In the genomic region with DNA sequence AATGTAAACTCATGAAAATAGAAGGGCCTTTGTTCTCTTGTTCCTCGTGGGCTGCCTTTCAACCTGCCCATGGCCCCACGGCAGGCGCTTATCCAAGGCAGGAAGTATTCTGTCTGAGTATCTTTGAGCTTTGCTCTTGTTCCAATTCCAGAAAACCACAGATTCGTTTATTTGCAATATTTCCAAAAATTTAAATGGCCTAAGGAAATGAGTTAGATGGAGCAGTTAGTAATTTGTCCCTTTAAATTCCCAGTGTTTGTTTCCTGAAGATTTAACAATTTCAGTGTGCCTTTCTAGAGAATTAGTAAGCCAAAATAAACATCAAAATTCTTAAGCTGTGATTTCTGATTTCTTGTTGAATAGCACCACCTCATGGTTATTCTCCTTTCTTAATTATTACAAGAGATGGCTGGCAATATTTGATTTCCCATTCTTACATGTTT, we compare ENCODE assay signal across 8 cellular contexts.
DNase-seq lines count a peak whose midpoint lies in the region; ATAC-seq, FAIRE-seq and TF ChIP-seq lines count a peak whose summit lies in the region.

No MANE protein-coding gene starts in this region.

- H3K9ac ChIP-seq in MM.1S (ENCODE audit: low read length): no peak overlapping the region

- H2AFZ ChIP-seq in MM.1S (ENCODE audit: low read length): peak overlapping the region; percentile 26; the same call in 1 of the 2 replicates

- DNase-seq in DMS114 treated with DMSO at 0.1 percent for 48 hours (lab: John Stamatoyannopoulos, UW; ENCODE audit: unreplicated experiment): peak; percentile 45
- peak; percentile 50 for DNase-seq in MM.1S
- peak; percentile 20 for DNase-seq in amniotic stem cell (lab: John Stamatoyannopoulos, UW)
- peak; percentile 17 for DNase-seq in iPS-NIHi7 (ENCODE audit: extremely low spot score)
- peak; percentile 29 for DNase-seq in urothelium cell line (ENCODE audit: low spot score)
- no peak for DNase-seq in NCI-H2107 treated with DMSO at 0.1 percent for 48 hours (lab: John Stamatoyannopoulos, UW; ENCODE audit: unreplicated experiment)
- DNase-seq in stimulated activated CD4-positive, alpha-beta T cell treated with anti-CD3 and anti-CD28 coated beads, Interleukin-2, amount 100 ng/mL, for 24 hours: no peak

- H3K79me2 ChIP-seq in MM.1S (ENCODE audit: low read length): no peaks in the 10 kb centered on the region

- H4K20me1 ChIP-seq in MM.1S (ENCODE audit: insufficient read depth, low read length): no peaks in the 10 kb centered on the region

- no peak overlapping the region for H3K4me2 ChIP-seq in MM.1S (ENCODE audit: low read depth, low read length)

- H3K9me2 ChIP-seq in MM.1S (replicated peaks; ENCODE audit: insufficient read depth, low read length): no peaks in the 10 kb centered on the region

- FAIRE-seq in urothelium cell line (lab: Jason Lieb, UNC): no peak

- H3K9me3 ChIP-seq in MM.1S (replicated peaks; ENCODE audit: insufficient read depth, low read length): no peaks in the 10 kb centered on the region

- ATAC-seq in HG03432 (IDR thresholded peaks at IDR 0.05; ENCODE audit: unreplicated experiment): no peak

- no peak overlapping the region for H3K27ac ChIP-seq in MM.1S (ENCODE audit: low read length)

- H3K4me1 ChIP-seq in MM.1S (ENCODE audit: low read length): no peaks in the 10 kb centered on the region

- no peaks in the 10 kb centered on the region for H3F3A ChIP-seq in MM.1S (ENCODE audit: insufficient read depth, low read length)

- peak; percentile 40 for TF ChIP-seq CTCF in MM.1S (IDR thresholded peaks at IDR 0.05; ENCODE audit: low read length)

- no peaks in the 10 kb centered on the region for H3K36me3 ChIP-seq in MM.1S (replicated peaks; ENCODE audit: insufficient read depth, low read length)

- no peak overlapping the region for H3K4me3 ChIP-seq in MM.1S (ENCODE audit: low read length)

- H3K27me3 ChIP-seq in MM.1S (replicated peaks; ENCODE audit: insufficient read depth, low read length): no peaks in the 10 kb centered on the region

Comparison
In these comparisons a context has a peak if more than half of its experiments do, and no peak if none do; other contexts are left out.
1. DNase-seq: peak in DMS114 treated with DMSO at 0.1 percent for 48 hours (single experiment), MM.1S (single experiment), amniotic stem cell (single experiment), iPS-NIHi7 (single experiment) and urothelium cell line (single experiment); none in NCI-H2107 treated with DMSO at 0.1 percent for 48 hours (single experiment) and stimulated activated CD4-positive, alpha-beta T cell treated with anti-CD3 and anti-CD28 coated beads, Interleukin-2, amount 100 ng/mL, for 24 hours (0 of 2).